ENCODE assay signal across 8 cellular contexts in the genomic region with DNA sequence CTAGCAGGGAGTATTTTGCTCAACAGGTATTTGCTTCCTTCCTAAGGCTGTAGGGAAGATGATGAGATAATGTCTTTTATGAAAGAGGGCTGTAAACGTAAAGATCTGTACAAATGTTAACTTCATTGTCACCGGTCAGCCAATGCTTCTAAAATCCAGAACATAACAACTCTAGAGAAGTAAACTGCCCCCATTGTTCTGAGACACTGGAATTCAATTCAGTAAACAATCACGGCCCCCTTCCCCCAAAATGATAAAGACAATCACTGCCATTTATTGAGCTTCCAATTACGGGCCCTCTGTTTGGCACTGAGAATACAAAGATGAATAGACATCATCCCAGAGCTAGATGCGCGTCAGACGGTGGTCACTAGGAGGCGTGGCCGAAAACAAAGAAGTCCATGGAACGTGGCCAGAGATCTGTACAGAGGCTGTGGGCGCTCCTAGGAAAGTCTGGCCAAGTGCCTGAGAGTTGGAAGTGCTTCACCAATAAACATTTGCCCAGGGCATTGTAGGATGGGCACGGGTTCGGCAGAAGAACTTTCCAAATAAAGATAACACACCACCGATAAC. TPM values are rescaled to one million over a fixed set of nuclear protein-coding genes. Genes with fewer than 3 reads are reported as not detected.
DNase-seq lines count a peak whose midpoint lies in the region; ATAC-seq and TF ChIP-seq lines count a peak whose summit lies in the region.

No MANE protein-coding gene starts in this region.

- peaks cover 90% of the 10 kb centered on the region for H3K36me3 Mint-ChIP-seq in activated T-cell treated with anti-CD3 and anti-CD28 coated beads, Interleukin-2, amount 50 U/mL, for 24 hours (ENCODE audit: low read depth)

- H3K4me3 Mint-ChIP-seq in activated T-cell treated with anti-CD3 and anti-CD28 coated beads, Interleukin-2, amount 50 U/mL, for 24 hours, result peak overlapping the region; percentile 92

- H3K27ac ChIP-seq in heart left ventricle (peak overlapping the region; percentile 89 to 99 (median 96)), osteoblast (ENCODE audit: low read depth, low read length) (peak overlapping the region; percentile 99)

- peak overlapping the region; percentile 96 for H3K4me3 ChIP-seq in NT2/D1 (ENCODE audit: insufficient read length, low read depth)
- peak overlapping the region; percentile 62 to 92 (median 72) for H3K4me3 ChIP-seq in heart left ventricle
- H3K4me3 ChIP-seq in osteoblast (ENCODE audit: insufficient read depth, low read length), result peak overlapping the region; percentile 91

- 5 to 7% (median 6%) methylated on average over 14 of the region's 14 CpGs for WGBS in heart left ventricle, 4 donors

- H3K27me3 ChIP-seq in NT2/D1 (ENCODE audit: insufficient read depth, insufficient read length) (no peaks in the 10 kb centered on the region), heart left ventricle (no peaks in the 10 kb centered on the region), osteoblast (ENCODE audit: insufficient read depth, low read length) (no peaks in the 10 kb centered on the region)

- H3K4me1 ChIP-seq in NT2/D1 (ENCODE audit: insufficient read depth, insufficient read length) (peaks cover 6% of the 10 kb centered on the region), heart left ventricle (peaks cover 6 to 24% (median 17%) of the 10 kb centered on the region in 12 donors), osteoblast (ENCODE audit: insufficient read depth, low read length) (peaks cover 11% of the 10 kb centered on the region)

- H3K36me3 ChIP-seq in NT2/D1 (ENCODE audit: insufficient read depth, insufficient read length, low read length), result peaks cover 74% of the 10 kb centered on the region
- peaks cover 0 to 53% (median 40%) of the 10 kb centered on the region in 9 donors for H3K36me3 ChIP-seq in heart left ventricle
- peaks cover 45% of the 10 kb centered on the region for H3K36me3 ChIP-seq in osteoblast (ENCODE audit: insufficient read depth, low read length)

- H3K9ac ChIP-seq in NT2/D1 (ENCODE audit: insufficient read length, low read depth), result peak overlapping the region; percentile 99

- H3K4me1 Mint-ChIP-seq in activated T-cell treated with anti-CD3 and anti-CD28 coated beads, Interleukin-2, amount 50 U/mL, for 24 hours (ENCODE audit: low read depth), result peaks cover 53% of the 10 kb centered on the region

- peak; percentile 19 for ATAC-seq in HG03460 (IDR thresholded peaks at IDR 0.05; ENCODE audit: unreplicated experiment)
- peak; percentile 35 to 82 (median 58) for ATAC-seq in heart left ventricle

- TF ChIP-seq CTCF in heart left ventricle (IDR thresholded peaks at IDR 0.05) (peak in 3 of 12 donors; percentile 21 to 34 (median 26)), osteoblast (IDR thresholded peaks at IDR 0.05; ENCODE audit: extremely low read depth, low read depth, low read length) (no peak)

- H3K9me3 Mint-ChIP-seq in activated T-cell treated with anti-CD3 and anti-CD28 coated beads, Interleukin-2, amount 50 U/mL, for 24 hours, result no peaks in the 10 kb centered on the region

- H3K27ac Mint-ChIP-seq in activated T-cell treated with anti-CD3 and anti-CD28 coated beads, Interleukin-2, amount 50 U/mL, for 24 hours, result peak overlapping the region; percentile 100

- intact Hi-C loops in heart left ventricle (cut with DNase I), result loop anchor here in 3 of 10 donors (2.0 to 10.0 kb wide), 3 partner anchors 99 to 583 kb away; partner anchors contain the start of gene FADS3 (in 1 of the 3)

- peak; percentile 60 for DNase-seq in activated T-cell treated with anti-CD3 and anti-CD28 coated beads, Interleukin-2, amount 50 U/mL, for 24 hours
- DNase-seq in activated T-cell treated with anti-CD3 and anti-CD28 coated beads for 4 hours (no peak), NT2/D1 (ENCODE audit: low read depth, low spot score) (peak; percentile 40), amniotic stem cell (lab: John Stamatoyannopoulos, UW) (peak; percentile 82), heart left ventricle (peak; percentile 58 to 86 (median 75)), osteoblast (ENCODE audit: insufficient read length, low spot score, missing footprints) (peak; percentile 95), NCI-H2107 treated with DMSO at 0.1 percent for 48 hours (lab: John Stamatoyannopoulos, UW; ENCODE audit: unreplicated experiment) (no peak)

- no peaks in the 10 kb centered on the region for H3K27me3 Mint-ChIP-seq in activated T-cell treated with anti-CD3 and anti-CD28 coated beads, Interleukin-2, amount 50 U/mL, for 24 hours

- H2AFZ ChIP-seq in osteoblast (ENCODE audit: low read length), result peak overlapping the region; percentile 96

- peak overlapping the region; percentile 91 for H3K4me2 ChIP-seq in osteoblast (ENCODE audit: insufficient read depth, low read length)

- TF ChIP-seq POLR2A in heart left ventricle (IDR thresholded peaks at IDR 0.05), result no peak

- peaks cover 71% of the 10 kb centered on the region for H3K79me2 ChIP-seq in osteoblast (ENCODE audit: insufficient read depth, low read length)

- H4K20me1 ChIP-seq in osteoblast (ENCODE audit: insufficient read depth, low read length), result peaks cover 11% of the 10 kb centered on the region

- H3K9me3 ChIP-seq in NT2/D1 (ENCODE audit: insufficient read depth, low read length) (no peaks in the 10 kb centered on the region), heart left ventricle (no peaks in the 10 kb centered on the region), osteoblast (ENCODE audit: low read depth, low read length) (no peaks in the 10 kb centered on the region)

RNA-seq across cellular contexts. Expression of gene TMEM258, which starts 0.6 kb away (rescaled TPM):
- total RNA-seq in heart left ventricle, result 100 to 1,000 TPM in 7 of 9 donors, 10 to 100 TPM in 2; 48.0 to 129 (median 103) TPM
- 100 to 1,000 TPM; 119 to 139 TPM for polyA plus RNA-seq in heart left ventricle
- total RNA-seq in osteoblast, result 63.3 and 81.9 TPM in 2 replicates

RNA-seq across cellular contexts. Expression of gene FEN1, which starts 0.9 kb away (rescaled TPM):
- 10 to 100 TPM in 1 of 9 donors, 1 to 10 TPM in 8; 3.9 to 13.7 (median 6.8) TPM for total RNA-seq in heart left ventricle
- polyA plus RNA-seq in heart left ventricle, result 10 to 100 TPM in 1 of 2 donors, 1 to 10 TPM in 1; 2.6 to 11.9 TPM
- 7.7 and 9.0 TPM in 2 replicates for total RNA-seq in osteoblast

RNA-seq across cellular contexts. Expression of gene FADS1, which starts 25.0 kb away (rescaled TPM):
- total RNA-seq in heart left ventricle, result 10 to 100 TPM; 16.9 to 37.6 (median 23.6) TPM
- 10 to 100 TPM; 14.3 to 72.6 TPM for polyA plus RNA-seq in heart left ventricle
- 303 and 323 TPM in 2 replicates for total RNA-seq in osteoblast

RNA-seq across cellular contexts. Expression of gene FADS2, which starts 36.3 kb away (rescaled TPM):
- total RNA-seq in heart left ventricle (10 to 100 TPM in 8 of 9 donors, 1 to 10 TPM in 1; 2.6 to 38.2 (median 19.2) TPM), osteoblast (258 and 275 TPM in 2 replicates)
- 10 to 100 TPM; 13.8 to 43.6 TPM for polyA plus RNA-seq in heart left ventricle

RNA-seq across cellular contexts. Expression of gene MYRF, which starts 39.4 kb away (rescaled TPM):
- total RNA-seq in heart left ventricle (10 to 100 TPM in 1 of 9 donors, under 1 TPM in 6, not detected in 2; 0.20 to 41.2 (median 0.32) TPM), osteoblast (0.29 and 0.36 TPM in 2 replicates)
- polyA plus RNA-seq in heart left ventricle, result under 1 TPM; 0.11 to 0.18 TPM

Comparison
In these comparisons a context has a peak if more than half of its experiments do, and no peak if none do; other contexts are left out.
1. DNase-seq: peak in activated T-cell treated with anti-CD3 and anti-CD28 coated beads, Interleukin-2, amount 50 U/mL, for 24 hours (single experiment), NT2/D1 (single experiment), amniotic stem cell (single experiment), heart left ventricle (5 of 5) and osteoblast (single experiment); none in activated T-cell treated with anti-CD3 and anti-CD28 coated beads for 4 hours (single experiment) and NCI-H2107 treated with DMSO at 0.1 percent for 48 hours (single experiment).
2. Peak in every context shown above with its lines, with median percentiles within 50 percentile points of each other: H3K4me3 ChIP-seq.